ENCODE assay signal across 8 cellular contexts in genomic region chr11:116787786-116788486, GRCh38.
DNase-seq lines count a peak whose midpoint lies in the region; ATAC-seq lines count a peak whose summit lies in the region.

TSS of gene ZPR1 (minus strand) at chr11:116788023. CDS start at chr11:116787990, 33 bp downstream.

- peak; percentile 91 for DNase-seq in AG08395 (ENCODE audit: low spot score)
- peak; percentile 77 for DNase-seq in NCI-H510A treated with DMSO at 0.1 percent for 48 hours (lab: John Stamatoyannopoulos, UW)
- DNase-seq in activated CD4-positive, alpha-beta T cell treated with anti-CD3 and anti-CD28 coated beads for 48 hours: peak; percentile 88
- peak; percentile 72 to 80 (median 78) for DNase-seq in stimulated activated CD4-positive, alpha-beta T cell treated with anti-CD3 and anti-CD28 coated beads, Interleukin-1b, Interleukin-23, amount 100 ng/mL, for 24 hours (ENCODE audit: low read depth in 4 of 4, low spot score in 1 of 4)

- peak; percentile 87 for ATAC-seq in GM18907 (IDR thresholded peaks at IDR 0.05; ENCODE audit: unreplicated experiment)
- peak; percentile 82 for ATAC-seq in HG03135 (IDR thresholded peaks at IDR 0.05; ENCODE audit: unreplicated experiment)

- H3K27me3 ChIP-seq in layer of hippocampus (ENCODE audit: control insufficient read depth, insufficient read depth, low read length): no peaks in the 10 kb centered on the region

- H3K27ac ChIP-seq in cingulate gyrus (ENCODE audit: low read depth, low read length): peak within 1 kb of the TSS; percentile 76
- H3K27ac ChIP-seq in layer of hippocampus (ENCODE audit: low read depth, low read length): peak within 1 kb of the TSS; percentile 69

Comparison
In these comparisons a context has a peak if more than half of its experiments do, and no peak if none do; other contexts are left out.
1. Peak in every context shown above with its lines: DNase-seq, ATAC-seq and H3K27ac ChIP-seq.